In the genomic region with DNA sequence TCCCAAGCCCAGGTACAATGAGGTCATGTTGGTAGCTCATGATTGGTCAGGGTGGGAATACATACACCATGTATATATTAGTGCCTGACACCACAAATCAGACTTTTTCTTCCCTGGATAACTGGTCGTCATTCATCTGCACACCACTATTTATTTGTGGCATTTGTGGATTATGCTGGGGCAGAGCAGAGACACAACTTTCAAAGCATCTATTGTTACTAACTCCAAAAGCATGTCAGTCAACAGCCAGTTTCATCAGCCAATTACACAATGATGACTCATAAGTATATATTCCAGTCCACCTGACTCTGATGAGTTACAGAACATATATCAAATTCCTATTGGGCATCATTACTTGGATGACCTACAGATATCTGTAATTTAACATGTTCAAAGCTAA, we compare ENCODE assay signal across 16 cellular contexts.
A peak's percentile ranks its signal among the peaks of the same experiment; 100 is the strongest.
DNase-seq lines count a peak whose midpoint lies in the region; ATAC-seq and TF ChIP-seq lines count a peak whose summit lies in the region.
"Had no signal": no experiment of that assay in that cellular context is flagged by ENCODE, and none has a peak within 500 bp of the region (broad histone marks: within the 10 kb centered on the region; RNA-seq: fewer than 3 reads in every experiment).

No MANE protein-coding gene starts in this region.

- no TSS peak for BruUV-seq in PC-9 (replicated peaks; lab: Mats Ljungman, UMichigan)

- CTCF ChIA-PET in PC-9 (lab: Charles Lee), result interaction anchor here (0.5 kb wide), 1 partner anchor 368 kb away, joined by 3 read pairs; no protein-coding TSS in a partner anchor

- TF ChIP-seq CTCF in PC-9 (conservative IDR thresholded peaks at IDR 0.05) (no peak), colonic mucosa (IDR thresholded peaks at IDR 0.05) (no peak)

- no peaks in the 10 kb centered on the region for H3K9me2 ChIP-seq in PC-9 (ENCODE audit: insufficient read depth)

- POLR2A ChIA-PET in PC-9 (lab: Charles Lee; ENCODE audit: unreplicated experiment), result no interaction called here

- H3K27ac ChIP-seq in PC-9 (peak overlapping the region; percentile 48), epithelial cell of prostate (peak overlapping the region; percentile 85), colonic mucosa (no peak overlapping the region)
- H3K27ac ChIP-seq: sigmoid colon, thyroid gland had no signal

- DNase-seq in NCI-H446 treated with DMSO at 0.1 percent for 48 hours (lab: John Stamatoyannopoulos, UW) (peak; percentile 19), NCI-H446 (lab: John Stamatoyannopoulos, UW) (no peak), PC-9 (peak in 1 of 2 experiments; percentile 74), epithelial cell of prostate (ENCODE audit: low read depth, low spot score) (peak; percentile 85), skeletal muscle cell (ENCODE audit: low read depth) (peak; percentile 64), T-helper 9 cell (no peak), colonic mucosa (no peak)
- DNase-seq: 8988T; activated CD8-positive, alpha-beta memory T cell treated with anti-CD3 and anti-CD28 coated beads, Interleukin-2, amount 10 ng/mL, durations not matched to agents 7 days and 5 days; activated naive CD8-positive, alpha-beta T cell treated with anti-CD3 and anti-CD28 coated beads, Interleukin-2, amount 10 ng/mL, durations not matched to agents 7 days and 5 days; DND-41; effector CD8-positive, alpha-beta T cell; NCI-H146; sigmoid colon; thyroid gland had no signal

- H3F3A ChIP-seq in PC-9 (ENCODE audit: insufficient read depth, low read depth), result peaks cover 7% of the 10 kb centered on the region

- H3K79me2 ChIP-seq in PC-9 (ENCODE audit: low read depth), result no peaks in the 10 kb centered on the region

- H2AFZ ChIP-seq in PC-9, result no peak overlapping the region

- H3K4me2 ChIP-seq in PC-9, result 0 out of 2 replicates have a peak overlapping the region, but pooled peaks have one; percentile 11

- H3K9me3 ChIP-seq in PC-9 (ENCODE audit: insufficient read depth, low read depth) (no peaks in the 10 kb centered on the region), colonic mucosa (no peaks in the 10 kb centered on the region)
- H3K9me3 ChIP-seq: sigmoid colon, thyroid gland had no signal

- H3K27me3 ChIP-seq in PC-9 (ENCODE audit: insufficient read depth, low read depth), result no peaks in the 10 kb centered on the region
- H3K27me3 ChIP-seq in colonic mucosa, result no peaks in the 10 kb centered on the region
- H3K27me3 ChIP-seq: sigmoid colon, thyroid gland had no signal

- H3K9ac ChIP-seq in colonic mucosa (ENCODE audit: low read depth in 2 of 2, low read length in 2 of 2), result no peak overlapping the region

- no peak overlapping the region for H3K4me3 ChIP-seq in PC-9
- no peak overlapping the region for H3K4me3 ChIP-seq in skeletal muscle cell (ENCODE audit: low read depth, low read length)
- no peak overlapping the region for H3K4me3 ChIP-seq in colonic mucosa
- H3K4me3 ChIP-seq: sigmoid colon, thyroid gland had no signal

- intact Hi-C loops in PC-9 (cut with micrococcal nuclease; ENCODE audit: unreplicated experiment), result no loop called here
- intact Hi-C loops in colonic mucosa (cut with DNase I), result no loop called here

- H3K36me3 ChIP-seq in PC-9 (ENCODE audit: low read depth), result no peaks in the 10 kb centered on the region
- no peaks in the 10 kb centered on the region for H3K36me3 ChIP-seq in colonic mucosa
- H3K36me3 ChIP-seq: sigmoid colon, thyroid gland had no signal

- H3K4me1 ChIP-seq in PC-9 (replicated peaks; ENCODE audit: insufficient read depth), result peaks cover 9% of the 10 kb centered on the region
- no peaks in the 10 kb centered on the region for H3K4me1 ChIP-seq in colonic mucosa
- H3K4me1 ChIP-seq: sigmoid colon, thyroid gland had no signal

- H4K20me1 ChIP-seq in PC-9 (ENCODE audit: insufficient read depth), result no peaks in the 10 kb centered on the region

- ATAC-seq in GM19467 (IDR thresholded peaks at IDR 0.05; ENCODE audit: unreplicated experiment), result no peak
- ATAC-seq: activated CD8-positive, alpha-beta memory T cell treated with anti-CD3 and anti-CD28 coated beads, Interleukin-2, amount 10 ng/mL, durations not matched to agents 7 days and 5 days had no signal

Comparison
In these comparisons a context has a peak if more than half of its experiments do, and no peak if none do; other contexts are left out.
1. DNase-seq: peak in NCI-H446 treated with DMSO at 0.1 percent for 48 hours (single experiment), epithelial cell of prostate (single experiment) and skeletal muscle cell (single experiment); none in NCI-H446 (0 of 2), T-helper 9 cell (single experiment) and colonic mucosa (single experiment).